ENCODE assay signal across 8 cellular contexts in the genomic region with DNA sequence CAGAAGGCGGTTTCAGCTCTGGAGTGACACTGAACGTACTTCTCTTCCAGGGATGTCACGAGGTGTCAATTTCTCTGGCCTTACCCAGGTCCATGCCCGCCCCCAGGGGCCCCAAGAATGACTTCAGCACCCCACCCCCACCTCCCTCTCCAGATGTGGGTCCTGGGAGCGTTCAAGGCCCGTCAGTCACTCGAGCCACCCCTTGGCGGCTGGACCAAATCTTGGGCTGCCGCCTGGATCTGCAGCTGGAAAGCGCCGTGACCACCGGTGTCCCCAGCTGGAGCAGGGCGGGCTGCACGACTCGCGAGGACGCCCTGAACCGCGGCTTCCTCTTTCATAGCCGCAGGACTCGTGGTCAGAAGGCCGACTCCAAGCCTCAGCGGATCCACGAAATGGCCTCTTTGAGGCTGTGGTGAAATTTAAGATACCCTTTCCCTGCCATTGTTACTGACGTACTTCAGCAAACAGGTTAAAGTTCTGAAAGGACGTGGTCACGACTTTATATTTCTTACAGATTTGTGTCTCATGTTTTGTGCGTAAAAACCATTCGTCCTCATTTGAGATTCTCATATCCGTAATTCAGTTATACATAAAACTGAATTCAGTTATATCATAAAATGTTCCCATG. TPM values are rescaled to one million over a fixed set of nuclear protein-coding genes. Genes with fewer than 3 reads are reported as not detected.
DNase-seq lines count a peak whose midpoint lies in the region; ATAC-seq, FAIRE-seq and TF ChIP-seq lines count a peak whose summit lies in the region.

No MANE protein-coding gene starts in this region.

- TF ChIP-seq CTCF in cardiac muscle cell (IDR thresholded peaks at IDR 0.05; ENCODE audit: low read depth, low read length), result no peak
- no peak for TF ChIP-seq CTCF in osteocyte (IDR thresholded peaks at IDR 0.05)
- no peak for TF ChIP-seq CTCF in upper lobe of right lung (IDR thresholded peaks at IDR 0.05)

- H3K27ac ChIP-seq in adipose tissue (ENCODE audit: low read depth, low read length) (peak overlapping the region; percentile 85), cardiac muscle cell (peak overlapping the region; percentile 45), upper lobe of right lung (peak overlapping the region; percentile 92)

- DNase-seq in H54 (ENCODE audit: insufficient read length, low spot score) (peak; percentile 34), LHCN-M2 (ENCODE audit: low read depth) (peak; percentile 61), SKM-1 (lab: John Stamatoyannopoulos, UW; ENCODE audit: unreplicated experiment) (peak; percentile 79), cardiac muscle cell (ENCODE audit: low read depth in 1 of 2, low spot score in 1 of 2) (peak; percentile 66 to 75), osteocyte (ENCODE audit: extremely low spot score, unreplicated experiment) (peak; percentile 86), upper lobe of right lung (peak; percentile 92)

- H3K27me3 ChIP-seq in cardiac muscle cell (no peaks in the 10 kb centered on the region), upper lobe of right lung (no peaks in the 10 kb centered on the region)

- intact Hi-C loops in upper lobe of right lung (cut with DNase I), result no loop called here

- H3K36me3 Mint-ChIP-seq in osteocyte (ENCODE audit: unreplicated experiment), result peaks cover 11% of the 10 kb centered on the region

- H3K27me3 Mint-ChIP-seq in osteocyte (ENCODE audit: unreplicated experiment), result no peaks in the 10 kb centered on the region

- peak overlapping the region; percentile 93 for H3K4me3 Mint-ChIP-seq in osteocyte (ENCODE audit: unreplicated experiment)

- 2 to 3% (median 2%) methylated on average over 30 of the region's 30 CpGs for WGBS in adipose tissue, 3 donors

- H3K4me3 ChIP-seq in cardiac muscle cell, result peak overlapping the region; percentile 44
- peak overlapping the region; percentile 63 for H3K4me3 ChIP-seq in upper lobe of right lung

- ATAC-seq in upper lobe of right lung, result peak; percentile 76

- H3K9me3 ChIP-seq in ES-I3 (ENCODE audit: control insufficient read depth, insufficient read depth, low read length) (no peaks in the 10 kb centered on the region), cardiac muscle cell (ENCODE audit: low read depth) (no peaks in the 10 kb centered on the region), upper lobe of right lung (no peaks in the 10 kb centered on the region)

- 0 out of 2 replicates have a peak, but pooled peaks have one; percentile 19 for TF ChIP-seq POLR2A in H54 (IDR thresholded peaks at IDR 0.05; ENCODE audit: low read depth, low read length)

- H3K36me3 ChIP-seq in ES-I3 (ENCODE audit: insufficient read depth, low read length), result no peaks in the 10 kb centered on the region
- H3K36me3 ChIP-seq in cardiac muscle cell, result no peaks in the 10 kb centered on the region
- peaks cover 18% of the 10 kb centered on the region for H3K36me3 ChIP-seq in upper lobe of right lung

- H3K9me3 Mint-ChIP-seq in osteocyte (ENCODE audit: unreplicated experiment), result no peaks in the 10 kb centered on the region

- peak; percentile 50 for FAIRE-seq in H54 (lab: Jason Lieb, UNC)

- H3K4me1 ChIP-seq in ES-I3 (ENCODE audit: insufficient read depth, low read length), result peaks cover 7% of the 10 kb centered on the region
- H3K4me1 ChIP-seq in cardiac muscle cell (ENCODE audit: low read depth), result no peaks in the 10 kb centered on the region
- peaks cover 16% of the 10 kb centered on the region for H3K4me1 ChIP-seq in upper lobe of right lung

- H3K4me1 Mint-ChIP-seq in osteocyte (ENCODE audit: unreplicated experiment), result peaks cover 18% of the 10 kb centered on the region

- peak overlapping the region; percentile 95 for H3K27ac Mint-ChIP-seq in osteocyte (ENCODE audit: unreplicated experiment)

- H3K9ac ChIP-seq in ES-I3 (ENCODE audit: low read depth, low read length), result peak overlapping the region; percentile 91

RNA-seq across cellular contexts. Expression of gene TRIM38, which starts 29.3 kb away (rescaled TPM):
- total RNA-seq in LHCN-M2 (2014; rRNA removed) (9.4 and 12.5 TPM in 2 replicates), cardiac muscle cell (0.11 and 0.12 TPM in 2 replicates), osteocyte (8.0 and 8.4 TPM in 2 replicates), upper lobe of right lung (18.0 TPM)
- 5.0 TPM for polyA plus RNA-seq in LHCN-M2 (2012)
- polyA plus RNA-seq in adipose tissue (1 to 10 TPM; 1.5 to 9.6 (median 3.2) TPM), cardiac muscle cell (0.05 and 0.20 TPM in 2 replicates)

Comparison
In these comparisons a context has a peak if more than half of its experiments do, and no peak if none do; other contexts are left out.
1. Peak in every context shown above with its lines: DNase-seq, ATAC-seq, H3K4me3 ChIP-seq and H3K27ac ChIP-seq.
2. DNase-seq: peak in every context shown above with its lines; median percentile 92 in upper lobe of right lung; 86 in osteocyte; 79 in SKM-1; 70 in cardiac muscle cell; 61 in LHCN-M2; 34 in H54.